ENCODE assay signal across 12 cellular contexts in the genomic region with DNA sequence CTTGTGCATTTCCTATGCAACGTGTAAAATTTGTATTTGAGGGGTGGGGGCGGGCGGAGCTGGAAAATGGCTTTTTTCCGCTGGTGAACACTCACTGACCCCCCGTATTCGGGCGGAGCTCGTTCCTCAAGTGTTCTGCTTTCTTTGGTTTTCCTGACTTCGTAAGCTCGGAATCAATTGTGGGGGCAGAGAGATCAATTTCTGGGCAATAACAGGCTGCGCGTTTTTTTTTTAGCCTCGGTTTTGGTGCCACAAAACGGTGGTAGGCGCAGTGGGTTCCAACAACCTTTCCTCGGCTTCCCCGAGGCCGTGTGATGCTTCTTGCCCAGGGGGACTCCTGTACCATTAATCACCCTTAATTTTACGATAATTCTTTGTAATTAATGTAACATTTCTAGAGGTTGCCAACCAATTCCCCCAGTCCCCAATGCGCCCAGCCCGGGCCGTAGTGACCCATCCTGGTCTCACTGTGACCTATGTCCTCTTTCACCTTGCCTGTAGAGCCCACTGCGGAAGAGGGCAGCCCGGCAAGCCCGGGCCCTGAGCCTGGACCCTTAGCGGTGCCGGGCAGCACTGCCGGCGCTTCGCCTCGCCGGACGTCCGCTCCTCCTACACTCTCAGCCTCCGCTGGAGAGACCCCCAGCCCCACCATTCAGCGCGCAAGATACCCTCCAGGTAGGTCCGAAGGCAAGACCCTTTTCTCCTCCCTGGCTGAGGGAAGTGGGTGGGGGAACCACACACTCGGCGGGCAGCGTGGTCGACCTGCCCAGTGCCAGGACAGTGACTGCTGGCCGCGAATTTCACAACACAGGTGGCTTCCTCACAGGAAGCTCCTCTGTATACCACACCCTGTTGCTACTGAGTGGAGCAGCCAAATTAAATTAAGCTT. TPM values are rescaled to one million over a fixed set of nuclear protein-coding genes. Genes with fewer than 3 reads are reported as not detected.
A peak's percentile ranks its signal among the peaks of the same experiment; 100 is the strongest.
DNase-seq lines count a peak whose midpoint lies in the region; ATAC-seq and TF ChIP-seq lines count a peak whose summit lies in the region.
"Had no signal": no experiment of that assay in that cellular context is flagged by ENCODE, and none has a peak within 500 bp of the region (broad histone marks: within the 10 kb centered on the region; RNA-seq: fewer than 3 reads in every experiment).

No MANE protein-coding gene starts in this region.

- 10 to 30% (median 14%) methylated on average over 29 to 44 of the region's 44 CpGs for WGBS in spleen, 5 donors

- peak overlapping the region; percentile 94 for H3K4me3 Mint-ChIP-seq in T-helper 2 cell treated with Interferon-gamma antibody and Interleukin-4, amounts not matched to agents 5 μg/mL and 100 μg/mL, for 36 hours

- H3K9me3 ChIP-seq in iPS-18c (ENCODE audit: control insufficient read depth, insufficient read depth, low read length) (no peaks in the 10 kb centered on the region), spleen (no peaks in the 10 kb centered on the region)

- H3K27me3 Mint-ChIP-seq in T-helper 2 cell treated with Interferon-gamma antibody and Interleukin-4, amounts not matched to agents 5 μg/mL and 100 μg/mL, for 36 hours (ENCODE audit: low read depth): peaks cover 51% of the 10 kb centered on the region

- no peaks in the 10 kb centered on the region for H3K9me3 Mint-ChIP-seq in T-helper 2 cell treated with Interferon-gamma antibody and Interleukin-4, amounts not matched to agents 5 μg/mL and 100 μg/mL, for 36 hours

- H3K36me3 Mint-ChIP-seq in T-helper 2 cell treated with Interferon-gamma antibody and Interleukin-4, amounts not matched to agents 5 μg/mL and 100 μg/mL, for 36 hours (ENCODE audit: low read depth): peaks cover 15% of the 10 kb centered on the region

- H3K36me3 ChIP-seq in spleen: no peaks in the 10 kb centered on the region

- intact Hi-C loops in spleen (cut with DNase I; ENCODE audit: low total_unique reads): no loop called here

- no peak for TF ChIP-seq CTCF in spleen (IDR thresholded peaks at IDR 0.05 in 8 of 11, conservative IDR thresholded peaks at IDR 0.05 in 3 of 11)

- no peak for ATAC-seq in HG02981 (IDR thresholded peaks at IDR 0.05; ENCODE audit: unreplicated experiment)
- no peak for ATAC-seq in GM18858 (IDR thresholded peaks at IDR 0.05; ENCODE audit: unreplicated experiment)

- no peak overlapping the region for H3K27ac ChIP-seq in spleen

- peaks cover 7 to 85% (median 63%) of the 10 kb centered on the region in 7 donors for H3K27me3 ChIP-seq in spleen (replicated peaks in 1 of 7)

- TF ChIP-seq POLR2A in spleen (IDR thresholded peaks at IDR 0.05): no peak

- H3K4me1 ChIP-seq in spleen: peaks cover 23 to 71% (median 47%) of the 10 kb centered on the region in 6 donors

- DNase-seq in T-helper 2 cell treated with Interferon-gamma antibody and Interleukin-4, amounts not matched to agents 5 μg/mL and 100 μg/mL, for 36 hours (ENCODE audit: low spot score): no peak
- DNase-seq in T-helper 2 cell: no peak
- DNase-seq in activated T-cell treated with anti-CD3 and anti-CD28 coated beads, Interleukin-2, amount 50 U/mL, for 48 hours: peak; percentile 31 to 36
- peak; percentile 79 for DNase-seq in spleen
- DNase-seq in Kasumi-1 (lab: John Stamatoyannopoulos, UW): no peak
- DNase-seq: midbrain, NCI-H1694 treated with DMSO at 0.1 percent for 48 hours, T1000 had no signal

- H3K4me1 Mint-ChIP-seq in T-helper 2 cell treated with Interferon-gamma antibody and Interleukin-4, amounts not matched to agents 5 μg/mL and 100 μg/mL, for 36 hours (ENCODE audit: low read depth): peaks cover 61% of the 10 kb centered on the region

- H3K27ac Mint-ChIP-seq in T-helper 2 cell treated with Interferon-gamma antibody and Interleukin-4, amounts not matched to agents 5 μg/mL and 100 μg/mL, for 36 hours: no peak overlapping the region

- H3K4me3 ChIP-seq in iPS-18c (ENCODE audit: insufficient read depth, low read depth, low read length) (peak overlapping the region; percentile 60), spleen (peak overlapping the region in 6 of 8 donors; percentile 67 to 94 (median 83))

RNA-seq across cellular contexts. Expression of gene NR4A3, which starts 3.7 kb away (rescaled TPM):
- total RNA-seq in spleen: 1 to 10 TPM in 5 of 7 donors, under 1 TPM in 2; 0.32 to 6.7 (median 2.8) TPM
- polyA plus RNA-seq in spleen: 1 to 10 TPM; 1.1 to 1.8 (median 1.2) TPM
- total RNA-seq: bronchial epithelial cell had no signal

Comparison
In these comparisons a context has a peak if more than half of its experiments do, and no peak if none do; other contexts are left out.
1. DNase-seq: peak in activated T-cell treated with anti-CD3 and anti-CD28 coated beads, Interleukin-2, amount 50 U/mL, for 48 hours (2 of 2) and spleen (single experiment); none in T-helper 2 cell treated with Interferon-gamma antibody and Interleukin-4, amounts not matched to agents 5 μg/mL and 100 μg/mL, for 36 hours (single experiment), T-helper 2 cell (0 of 5) and Kasumi-1 (0 of 2).